Comparison of ENCODE assay signal across 8 cellular contexts in the genomic region with DNA sequence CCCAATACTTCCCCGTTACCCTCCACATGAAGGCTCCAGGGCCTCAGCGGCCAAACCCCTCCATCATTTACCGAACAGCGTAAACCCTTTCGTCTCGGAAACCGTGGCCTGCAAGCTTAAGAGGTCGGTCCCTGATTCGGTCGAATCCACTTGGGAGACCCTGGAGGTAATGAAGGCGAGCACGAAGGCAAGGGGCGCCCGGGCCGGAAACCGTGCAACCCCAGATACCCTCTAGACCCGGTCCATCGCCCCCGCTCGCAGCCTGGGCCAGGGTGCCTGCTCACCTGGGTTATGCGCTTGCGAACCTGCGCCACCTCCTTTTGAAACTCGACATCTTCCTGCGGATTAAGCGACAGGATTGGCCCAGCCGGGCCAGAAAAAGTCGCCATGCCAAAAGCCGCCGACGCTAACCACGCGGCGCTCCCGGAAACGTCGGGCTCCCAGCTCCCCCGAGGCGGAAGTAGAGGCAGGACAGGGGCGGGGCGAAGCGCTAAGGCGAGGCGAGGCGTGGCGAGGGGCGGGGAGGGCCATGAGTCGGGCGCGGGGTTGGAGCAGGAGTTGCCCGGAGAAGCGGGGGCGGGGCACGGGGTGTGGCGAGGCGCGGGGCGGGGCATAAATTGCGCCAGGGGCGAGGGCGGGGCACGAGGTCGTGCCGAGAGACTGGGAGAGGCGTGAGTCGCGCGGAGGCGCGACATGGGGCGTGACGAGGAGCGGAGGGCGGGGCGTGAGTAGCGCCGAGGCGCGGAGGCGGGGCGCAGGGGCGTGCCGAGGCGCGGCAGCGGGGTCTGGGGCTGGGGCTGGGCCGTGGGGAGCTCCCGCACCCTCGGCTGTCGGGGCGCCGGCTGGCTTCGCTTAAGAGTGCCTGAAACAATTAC. TPM values are rescaled to one million over a fixed set of nuclear protein-coding genes. Genes with fewer than 3 reads are reported as not detected.
DNase-seq lines count a peak whose midpoint lies in the region; ATAC-seq and TF ChIP-seq lines count a peak whose summit lies in the region.

TSS of gene NIFK (minus strand) at position 414 of the 875 bp plus-strand sequence. CDS start at position 389, 25 bp downstream.

- in situ Hi-C loops in KBM-7 (cut with MboI; ENCODE audit: low pct_unique_long_range_greater_than_20kb, low sequenced_read_pairs) = no loop called here

- peaks cover 19% of the 10 kb centered on the region; the same call in 1 of the 2 replicates for H4K20me1 ChIP-seq in PC-9 (ENCODE audit: insufficient read depth)

- H3K27ac ChIP-seq in PC-9 = peak within 1 kb of the TSS; percentile 44

- BruUV-seq in PC-9 (replicated peaks; lab: Mats Ljungman, UMichigan) = TSS peak; percentile 60

- peaks cover 32% of the 10 kb centered on the region for H3K36me3 ChIP-seq in PC-9 (ENCODE audit: low read depth)

- H3K9me2 ChIP-seq in PC-9 (ENCODE audit: insufficient read depth) = no peaks in the 10 kb centered on the region

- intact Hi-C loops in PC-9 (cut with micrococcal nuclease; ENCODE audit: unreplicated experiment) = loop anchor here (1.0 to 2.0 kb wide), 2 partner anchors 18 to 206 kb away; partner anchors contain the start of genes RNU4ATAC and TSN

- H2AFZ ChIP-seq in PC-9 = peak within 1 kb of the TSS; percentile 94

- no peaks in the 10 kb centered on the region for H3K9me3 ChIP-seq in PC-9 (ENCODE audit: insufficient read depth, low read depth)

- POLR2A ChIA-PET in PC-9 (lab: Charles Lee; ENCODE audit: unreplicated experiment) = interaction anchor here (0.5 to 1.4 kb wide), 11 partner anchors 18 to 1113 kb away, joined by 3 to 21 read pairs (median 10); no protein-coding TSS in a partner anchor

- peaks cover 46% of the 10 kb centered on the region for H3K79me2 ChIP-seq in PC-9 (ENCODE audit: low read depth)

- CTCF ChIA-PET in PC-9 (lab: Charles Lee) = interaction anchor here (0.5 to 0.8 kb wide), 5 partner anchors 12 to 654 kb away, joined by 3 to 15 read pairs (median 4); partner anchors contain the start of gene RNU4ATAC

- peak; percentile 96 for ATAC-seq in GM21723 (IDR thresholded peaks at IDR 0.05; ENCODE audit: unreplicated experiment)

- peaks cover 10% of the 10 kb centered on the region for H3K4me1 ChIP-seq in PC-9 (replicated peaks; ENCODE audit: insufficient read depth)

- TF ChIP-seq CTCF in PC-9 (conservative IDR thresholded peaks at IDR 0.05) (no peak), epithelial cell of proximal tubule (conservative IDR thresholded peaks at IDR 0.05; ENCODE audit: low read depth, low read length) (no peak)

- peak within 1 kb of the TSS; percentile 82 for H3K4me3 ChIP-seq in PC-9
- peak within 1 kb of the TSS; percentile 85 for H3K4me3 ChIP-seq in epithelial cell of proximal tubule (ENCODE audit: low read depth, low read length)

- no peaks in the 10 kb centered on the region for H3K27me3 ChIP-seq in PC-9 (ENCODE audit: insufficient read depth, low read depth)

- peak; percentile 99 for DNase-seq in DMS53 (lab: John Stamatoyannopoulos, UW)
- DNase-seq in KBM-7 = peak; percentile 90
- peak; percentile 94 to 100 for DNase-seq in PC-9
- DNase-seq in activated T-cell treated with anti-CD3 and anti-CD28 coated beads, Interleukin-2, amount 50 U/mL, for 1 hour = peak; percentile 100
- DNase-seq in epithelial cell of proximal tubule (ENCODE audit: low read depth) = no peak
- peak; percentile 99 for DNase-seq in mucosa of gallbladder (ENCODE audit: low spot score)
- peak; percentile 100 for DNase-seq in stimulated activated CD8-positive, alpha-beta memory T cell treated with anti-CD3 and anti-CD28 coated beads, Interleukin-4, amount 100 ng/mL, for 24 hours (ENCODE audit: low read depth)

- peaks cover 17% of the 10 kb centered on the region; the same call in 1 of the 2 replicates for H3F3A ChIP-seq in PC-9 (ENCODE audit: insufficient read depth, low read depth)

- H3K4me2 ChIP-seq in PC-9 = peak within 1 kb of the TSS; percentile 83

RNA-seq across cellular contexts. Expression of gene NIFK, which starts in this region (rescaled TPM):
- 48.1 and 75.9 TPM in 2 replicates for total RNA-seq in PC-9 (2021)
- total RNA-seq in epithelial cell of proximal tubule = 60.8 and 116 TPM in 2 replicates
- total RNA-seq in mucosa of gallbladder = 27.8 TPM
